ENCODE assay signal across 8 cellular contexts in the genomic region with DNA sequence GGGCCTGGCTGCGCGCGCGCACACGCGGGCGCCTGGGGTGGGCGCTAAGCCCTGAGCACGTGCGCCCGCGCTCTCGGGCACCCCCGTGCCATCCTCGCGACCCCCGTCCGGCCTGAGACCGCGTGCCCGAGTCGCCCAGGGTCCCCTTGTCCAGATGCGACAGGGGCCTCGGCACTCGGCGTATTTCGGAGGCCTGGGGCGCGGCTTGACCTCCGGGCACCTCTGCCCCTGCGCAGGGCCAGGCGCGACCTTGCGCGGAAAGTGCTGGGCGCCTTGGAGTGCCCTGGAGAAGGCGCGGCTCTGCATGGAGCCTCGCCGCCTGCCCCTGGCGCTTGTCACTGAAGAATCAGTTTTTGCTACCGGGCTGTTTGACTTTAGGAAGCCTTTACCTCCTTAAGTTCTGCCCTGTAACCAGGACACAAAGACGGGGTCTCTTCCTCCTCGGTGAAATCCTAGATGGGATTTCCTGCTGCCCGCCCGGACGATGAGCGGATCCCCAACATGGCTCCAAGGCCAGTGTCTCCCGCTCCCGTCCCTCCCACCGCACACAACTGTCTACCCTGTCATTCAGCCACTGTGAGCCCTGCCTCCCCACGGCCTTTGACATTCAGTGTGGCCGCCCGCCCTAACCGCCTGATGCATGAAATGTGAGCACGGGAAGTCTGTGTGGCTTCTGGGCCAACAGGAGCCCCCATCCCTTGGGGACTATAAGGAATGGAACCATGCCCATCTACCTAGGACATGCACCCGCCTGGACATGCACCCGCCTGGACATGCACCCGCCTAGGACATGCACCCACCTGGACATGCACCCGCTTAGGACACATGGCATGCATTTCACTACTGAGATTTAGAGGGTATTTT. TPM values are rescaled to one million over a fixed set of nuclear protein-coding genes. Genes with fewer than 3 reads are reported as not detected.
DNase-seq lines count a peak whose midpoint lies in the region; ATAC-seq and TF ChIP-seq lines count a peak whose summit lies in the region.

No MANE protein-coding gene starts in this region.

- peak; percentile 3 for ATAC-seq in HG03460 (IDR thresholded peaks at IDR 0.05; ENCODE audit: unreplicated experiment)
- ATAC-seq in GM21390 (IDR thresholded peaks at IDR 0.05; ENCODE audit: unreplicated experiment), result no peak
- no peak for ATAC-seq in GM21717 (IDR thresholded peaks at IDR 0.05; ENCODE audit: unreplicated experiment)

- H3K9me3 ChIP-seq in AG04450 (ENCODE audit: control insufficient read depth, insufficient read depth, low read length) (peaks cover 12% of the 10 kb centered on the region), mesodermal cell (ENCODE audit: control insufficient read depth, low read length) (peaks cover 15% of the 10 kb centered on the region)

- H3K27ac ChIP-seq in AG04450 (ENCODE audit: low read depth, low read length) (no peak overlapping the region), mesodermal cell (ENCODE audit: low read depth, low read length, severe bottlenecking) (no peak overlapping the region)

- no peaks in the 10 kb centered on the region for H3K36me3 ChIP-seq in mesodermal cell (ENCODE audit: control insufficient read depth, insufficient read depth, low read length)

- WGBS in mesodermal cell (ENCODE audit: insufficient coverage in 2 of 2), 2 experiments, result 9 to 11% methylated on average over 54 to 60 of the region's 60 CpGs

- TF ChIP-seq CTCF in AG04450 (IDR thresholded peaks at IDR 0.05; ENCODE audit: low read depth, low read length), result no peak
- TF ChIP-seq CTCF in cardiac fibroblast (IDR thresholded peaks at IDR 0.05; ENCODE audit: low read depth, low read length), result no peak

- H3K27me3 ChIP-seq in AG04450 (ENCODE audit: control insufficient read depth, insufficient read depth, low read length), result peaks cover 13% of the 10 kb centered on the region

- H3K4me3 ChIP-seq in AG04450 (ENCODE audit: low read depth, low read length) (peak overlapping the region; percentile 81), cardiac fibroblast (replicated peaks in 1 of 2; ENCODE audit: low read depth in 2 of 2, low read length in 2 of 2) (peak overlapping the region; percentile 67 to 75), mesodermal cell (ENCODE audit: extremely low read depth, insufficient read depth, low read length, poor library complexity, severe bottlenecking) (peak overlapping the region; percentile 48)

- no peak for DNase-seq in AG04450 (ENCODE audit: low read depth, low spot score)
- no peak for DNase-seq in cardiac fibroblast (ENCODE audit: low read depth in 2 of 2)
- DNase-seq in NCI-H446 (lab: John Stamatoyannopoulos, UW), result no peak
- DNase-seq in NCI-H2081 treated with DMSO at 0.1 percent for 48 hours (lab: John Stamatoyannopoulos, UW), result no peak

- CTCF ChIA-PET in AG04450 (lab: Charles Lee), result no interaction called here

- POLR2A ChIA-PET in AG04450 (lab: Yijun Ruan, JAX), result no interaction called here

- peaks cover 3% of the 10 kb centered on the region for H3K4me1 ChIP-seq in mesodermal cell (ENCODE audit: control insufficient read depth, insufficient read depth, low read length, poor library complexity, severe bottlenecking)

RNA-seq across cellular contexts. Expression of a gene that starts 1.1 kb away (rescaled TPM):
- polyA plus RNA-seq in AG04450 (2011; rRNA removed), result 5.0 and 5.3 TPM in 2 replicates
- polyA minus RNA-seq in AG04450 (2011; rRNA and poly(A)+ RNA removed), result 4.3 and 6.5 TPM in 2 replicates
- 21.7 TPM for polyA plus RNA-seq in mesodermal cell (2013, experiment 1 of 2)
- 21.9 TPM for polyA plus RNA-seq in mesodermal cell (2013, experiment 2 of 2)

RNA-seq across cellular contexts. Expression of a gene that starts 23.2 kb away (rescaled TPM):
- 9.2 and 12.9 TPM in 2 replicates for polyA plus RNA-seq in AG04450 (2011; rRNA removed)
- 5.0 and 6.8 TPM in 2 replicates for polyA minus RNA-seq in AG04450 (2011; rRNA and poly(A)+ RNA removed)
- polyA plus RNA-seq in mesodermal cell (2013, experiment 1 of 2), result 13.2 TPM
- polyA plus RNA-seq in mesodermal cell (2013, experiment 2 of 2), result 10.7 TPM
